In genomic region chr5:51272957-51273356, GRCh38 we compare ENCODE assay signal across 22 cellular contexts.
"Had no signal": no experiment of that assay in that cellular context is flagged by ENCODE, and none has a peak within 500 bp of the region (broad histone marks: within the 10 kb centered on the region; RNA-seq: fewer than 3 reads in every experiment).

No MANE protein-coding gene starts in this region.

- H3K4me1 Mint-ChIP-seq: naive thymus-derived CD8-positive, alpha-beta T cell; neural crest cell; stimulated activated naive B cell treated with anti-CD40 and anti-IgM and Interleukin-4, amounts not matched to agents 10 μg/mL and 1 μg/mL and 100 μg/mL, for 72 hours; stimulated activated naive CD8-positive, alpha-beta T cell treated with anti-CD3 and anti-CD28 coated beads, Interleukin-15, amount 100 ng/mL, for 72 hours had no signal

- H3K27me3 ChIP-seq: esophagus muscularis mucosa, gastrocnemius medialis, heart right ventricle, ovary, right atrium auricular region, sigmoid colon, transverse colon had no signal

- H3K36me3 Mint-ChIP-seq: naive thymus-derived CD8-positive, alpha-beta T cell; stimulated activated naive B cell treated with anti-CD40 and anti-IgM and Interleukin-4, amounts not matched to agents 10 μg/mL and 1 μg/mL and 100 μg/mL, for 72 hours had no signal

- H3K4me1 ChIP-seq: esophagus muscularis mucosa, gastrocnemius medialis, heart right ventricle, right atrium auricular region, sigmoid colon, transverse colon had no signal

- H3K27ac Mint-ChIP-seq: dendritic cell treated with granulocyte-macrophage colony-stimulating factor and Interleukin-4, amounts not matched to agents 40 ng/mL and 50 ng/mL, for 4 days; effector memory CD8-positive, alpha-beta T cell; naive thymus-derived CD8-positive, alpha-beta T cell; stimulated activated naive B cell treated with anti-CD40 and anti-IgM and Interleukin-4, amounts not matched to agents 10 μg/mL and 1 μg/mL and 100 μg/mL, for 72 hours; stimulated activated naive CD8-positive, alpha-beta T cell treated with anti-CD3 and anti-CD28 coated beads, Interleukin-15, amount 100 ng/mL, for 72 hours had no signal

- H3K9me3 ChIP-seq: esophagus muscularis mucosa, gastrocnemius medialis, heart right ventricle, mucosa of descending colon, ovary, right atrium auricular region, thoracic aorta, transverse colon had no signal

- H3K36me3 ChIP-seq: esophagus muscularis mucosa, gastrocnemius medialis, heart right ventricle, ovary, right atrium auricular region, sigmoid colon, thoracic aorta, transverse colon had no signal

- DNase-seq: effector memory CD8-positive, alpha-beta T cell; gastrocnemius medialis; heart right ventricle; hypothalamus; mammary epithelial cell; mucosa of descending colon; naive thymus-derived CD8-positive, alpha-beta T cell; nucleus accumbens; ovary; sigmoid colon; stimulated activated CD4-positive, alpha-beta T cell treated with anti-CD3 and anti-CD28 coated beads, Interleukin-2, amount 100 ng/mL, for 24 hours; stimulated activated CD4-positive, alpha-beta T cell treated with anti-CD3 and anti-CD28 coated beads, Interleukin-4, amount 100 ng/mL, for 4 hours; stimulated activated naive B cell treated with anti-CD40 and anti-IgM and Interleukin-4, amounts not matched to agents 10 μg/mL and 1 μg/mL and 100 μg/mL, for 72 hours; stimulated activated naive CD8-positive, alpha-beta T cell treated with anti-CD3 and anti-CD28 coated beads, Interleukin-15, amount 100 ng/mL, for 72 hours; transverse colon had no signal

- H3K27ac ChIP-seq: epithelial cell of prostate, esophagus muscularis mucosa, gastrocnemius medialis, heart right ventricle, ovary, right atrium auricular region, sigmoid colon, skin epidermis, thoracic aorta, transverse colon had no signal

- H3K27me3 Mint-ChIP-seq: dendritic cell treated with granulocyte-macrophage colony-stimulating factor and Interleukin-4, amounts not matched to agents 40 ng/mL and 50 ng/mL, for 4 days; effector memory CD8-positive, alpha-beta T cell; stimulated activated naive B cell treated with anti-CD40 and anti-IgM and Interleukin-4, amounts not matched to agents 10 μg/mL and 1 μg/mL and 100 μg/mL, for 72 hours; stimulated activated naive CD8-positive, alpha-beta T cell treated with anti-CD3 and anti-CD28 coated beads, Interleukin-15, amount 100 ng/mL, for 72 hours had no signal

- H3K4me3 Mint-ChIP-seq: dendritic cell treated with granulocyte-macrophage colony-stimulating factor and Interleukin-4, amounts not matched to agents 40 ng/mL and 50 ng/mL, for 4 days; effector memory CD8-positive, alpha-beta T cell; naive thymus-derived CD8-positive, alpha-beta T cell; neural crest cell; stimulated activated naive B cell treated with anti-CD40 and anti-IgM and Interleukin-4, amounts not matched to agents 10 μg/mL and 1 μg/mL and 100 μg/mL, for 72 hours; stimulated activated naive CD8-positive, alpha-beta T cell treated with anti-CD3 and anti-CD28 coated beads, Interleukin-15, amount 100 ng/mL, for 72 hours had no signal

- H3K4me3 ChIP-seq: esophagus muscularis mucosa, gastrocnemius medialis, heart right ventricle, mucosa of descending colon, ovary, right atrium auricular region, sigmoid colon, skin epidermis, thoracic aorta, transverse colon had no signal
